Comparison of ENCODE assay signal across 1 cellular context in the genomic region with DNA sequence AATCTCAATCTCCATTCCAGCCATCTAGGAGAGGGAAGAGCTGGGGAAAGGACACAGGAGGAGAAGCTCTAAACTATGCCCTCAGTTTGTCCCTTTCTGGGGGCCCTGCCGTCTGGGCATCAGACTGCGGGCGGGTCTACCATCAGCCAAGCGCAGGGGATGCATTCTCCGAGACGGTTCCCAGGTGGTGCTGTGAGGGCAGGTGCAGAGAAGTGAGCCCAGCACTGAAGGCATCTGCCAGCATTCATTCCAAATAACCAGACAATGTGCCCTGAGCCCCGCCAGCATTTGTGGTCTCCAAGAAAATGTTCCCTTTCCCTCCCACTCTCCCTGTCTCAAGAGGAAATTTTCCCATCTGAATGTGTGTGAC.
TF ChIP-seq lines count a peak whose summit lies in the region.

No MANE protein-coding gene starts in this region.

TF ChIP-seq in GM23338, 12 proteins besides CTCF, POLR2A, EP300 and RAD21 (continued from another document):
- TF ChIP-seq, protein P1, sequence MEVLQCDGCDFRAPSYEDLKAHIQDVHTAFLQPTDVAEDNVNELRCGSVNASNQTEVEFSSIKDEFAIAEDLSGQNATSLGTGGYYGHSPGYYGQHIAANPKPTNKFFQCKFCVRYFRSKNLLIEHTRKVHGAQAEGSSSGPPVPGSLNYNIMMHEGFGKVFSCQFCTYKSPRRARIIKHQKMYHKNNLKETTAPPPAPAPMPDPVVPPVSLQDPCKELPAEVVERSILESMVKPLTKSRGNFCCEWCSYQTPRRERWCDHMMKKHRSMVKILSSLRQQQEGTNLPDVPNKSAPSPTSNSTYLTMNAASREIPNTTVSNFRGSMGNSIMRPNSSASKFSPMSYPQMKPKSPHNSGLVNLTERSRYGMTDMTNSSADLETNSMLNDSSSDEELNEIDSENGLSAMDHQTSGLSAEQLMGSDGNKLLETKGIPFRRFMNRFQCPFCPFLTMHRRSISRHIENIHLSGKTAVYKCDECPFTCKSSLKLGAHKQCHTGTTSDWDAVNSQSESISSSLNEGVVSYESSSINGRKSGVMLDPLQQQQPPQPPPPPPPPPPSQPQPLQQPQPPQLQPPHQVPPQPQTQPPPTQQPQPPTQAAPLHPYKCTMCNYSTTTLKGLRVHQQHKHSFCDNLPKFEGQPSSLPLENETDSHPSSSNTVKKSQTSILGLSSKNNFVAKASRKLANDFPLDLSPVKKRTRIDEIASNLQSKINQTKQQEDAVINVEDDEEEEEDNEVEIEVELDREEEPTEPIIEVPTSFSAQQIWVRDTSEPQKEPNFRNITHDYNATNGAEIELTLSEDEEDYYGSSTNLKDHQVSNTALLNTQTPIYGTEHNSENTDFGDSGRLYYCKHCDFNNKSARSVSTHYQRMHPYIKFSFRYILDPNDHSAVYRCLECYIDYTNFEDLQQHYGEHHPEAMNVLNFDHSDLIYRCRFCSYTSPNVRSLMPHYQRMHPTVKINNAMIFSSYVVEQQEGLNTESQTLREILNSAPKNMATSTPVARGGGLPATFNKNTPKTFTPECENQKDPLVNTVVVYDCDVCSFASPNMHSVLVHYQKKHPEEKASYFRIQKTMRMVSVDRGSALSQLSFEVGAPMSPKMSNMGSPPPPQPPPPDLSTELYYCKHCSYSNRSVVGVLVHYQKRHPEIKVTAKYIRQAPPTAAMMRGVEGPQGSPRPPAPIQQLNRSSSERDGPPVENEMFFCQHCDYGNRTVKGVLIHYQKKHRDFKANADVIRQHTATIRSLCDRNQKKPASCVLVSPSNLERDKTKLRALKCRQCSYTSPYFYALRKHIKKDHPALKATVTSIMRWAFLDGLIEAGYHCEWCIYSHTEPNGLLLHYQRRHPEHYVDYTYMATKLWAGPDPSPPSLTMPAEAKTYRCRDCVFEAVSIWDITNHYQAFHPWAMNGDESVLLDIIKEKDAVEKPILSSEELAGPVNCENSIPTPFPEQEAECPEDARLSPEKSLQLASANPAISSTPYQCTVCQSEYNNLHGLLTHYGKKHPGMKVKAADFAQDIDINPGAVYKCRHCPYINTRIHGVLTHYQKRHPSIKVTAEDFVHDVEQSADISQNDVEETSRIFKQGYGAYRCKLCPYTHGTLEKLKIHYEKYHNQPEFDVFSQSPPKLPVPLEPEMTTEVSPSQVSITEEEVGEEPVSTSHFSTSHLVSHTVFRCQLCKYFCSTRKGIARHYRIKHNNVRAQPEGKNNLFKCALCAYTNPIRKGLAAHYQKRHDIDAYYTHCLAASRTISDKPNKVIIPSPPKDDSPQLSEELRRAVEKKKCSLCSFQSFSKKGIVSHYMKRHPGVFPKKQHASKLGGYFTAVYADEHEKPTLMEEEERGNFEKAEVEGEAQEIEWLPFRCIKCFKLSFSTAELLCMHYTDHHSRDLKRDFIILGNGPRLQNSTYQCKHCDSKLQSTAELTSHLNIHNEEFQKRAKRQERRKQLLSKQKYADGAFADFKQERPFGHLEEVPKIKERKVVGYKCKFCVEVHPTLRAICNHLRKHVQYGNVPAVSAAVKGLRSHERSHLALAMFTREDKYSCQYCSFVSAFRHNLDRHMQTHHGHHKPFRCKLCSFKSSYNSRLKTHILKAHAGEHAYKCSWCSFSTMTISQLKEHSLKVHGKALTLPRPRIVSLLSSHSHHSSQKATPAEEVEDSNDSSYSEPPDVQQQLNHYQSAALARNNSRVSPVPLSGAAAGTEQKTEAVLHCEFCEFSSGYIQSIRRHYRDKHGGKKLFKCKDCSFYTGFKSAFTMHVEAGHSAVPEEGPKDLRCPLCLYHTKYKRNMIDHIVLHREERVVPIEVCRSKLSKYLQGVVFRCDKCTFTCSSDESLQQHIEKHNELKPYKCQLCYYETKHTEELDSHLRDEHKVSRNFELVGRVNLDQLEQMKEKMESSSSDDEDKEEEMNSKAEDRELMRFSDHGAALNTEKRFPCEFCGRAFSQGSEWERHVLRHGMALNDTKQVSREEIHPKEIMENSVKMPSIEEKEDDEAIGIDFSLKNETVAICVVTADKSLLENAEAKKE (CRISPR knock-in tag; IDR thresholded peaks at IDR 0.05): no peak
- TF ChIP-seq POLR2AphosphoS5 (IDR thresholded peaks at IDR 0.05; ENCODE audit: low read depth) (no peak), EZH2phosphoT487 (IDR thresholded peaks at IDR 0.05; ENCODE audit: unreplicated experiment) (no peak), ZNF331 (CRISPR knock-in tag; IDR thresholded peaks at IDR 0.05; ENCODE audit: low read depth) (no peak), NANOG (IDR thresholded peaks at IDR 0.05; ENCODE audit: borderline replicate concordance) (no peak)
- TF ChIP-seq, protein P2, sequence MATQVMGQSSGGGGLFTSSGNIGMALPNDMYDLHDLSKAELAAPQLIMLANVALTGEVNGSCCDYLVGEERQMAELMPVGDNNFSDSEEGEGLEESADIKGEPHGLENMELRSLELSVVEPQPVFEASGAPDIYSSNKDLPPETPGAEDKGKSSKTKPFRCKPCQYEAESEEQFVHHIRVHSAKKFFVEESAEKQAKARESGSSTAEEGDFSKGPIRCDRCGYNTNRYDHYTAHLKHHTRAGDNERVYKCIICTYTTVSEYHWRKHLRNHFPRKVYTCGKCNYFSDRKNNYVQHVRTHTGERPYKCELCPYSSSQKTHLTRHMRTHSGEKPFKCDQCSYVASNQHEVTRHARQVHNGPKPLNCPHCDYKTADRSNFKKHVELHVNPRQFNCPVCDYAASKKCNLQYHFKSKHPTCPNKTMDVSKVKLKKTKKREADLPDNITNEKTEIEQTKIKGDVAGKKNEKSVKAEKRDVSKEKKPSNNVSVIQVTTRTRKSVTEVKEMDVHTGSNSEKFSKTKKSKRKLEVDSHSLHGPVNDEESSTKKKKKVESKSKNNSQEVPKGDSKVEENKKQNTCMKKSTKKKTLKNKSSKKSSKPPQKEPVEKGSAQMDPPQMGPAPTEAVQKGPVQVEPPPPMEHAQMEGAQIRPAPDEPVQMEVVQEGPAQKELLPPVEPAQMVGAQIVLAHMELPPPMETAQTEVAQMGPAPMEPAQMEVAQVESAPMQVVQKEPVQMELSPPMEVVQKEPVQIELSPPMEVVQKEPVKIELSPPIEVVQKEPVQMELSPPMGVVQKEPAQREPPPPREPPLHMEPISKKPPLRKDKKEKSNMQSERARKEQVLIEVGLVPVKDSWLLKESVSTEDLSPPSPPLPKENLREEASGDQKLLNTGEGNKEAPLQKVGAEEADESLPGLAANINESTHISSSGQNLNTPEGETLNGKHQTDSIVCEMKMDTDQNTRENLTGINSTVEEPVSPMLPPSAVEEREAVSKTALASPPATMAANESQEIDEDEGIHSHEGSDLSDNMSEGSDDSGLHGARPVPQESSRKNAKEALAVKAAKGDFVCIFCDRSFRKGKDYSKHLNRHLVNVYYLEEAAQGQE (IDR thresholded peaks at IDR 0.05; ENCODE audit: unreplicated experiment): no peak
